In genomic region chr6:148768646-148769270, GRCh38 we compare ENCODE assay signal across 20 cellular contexts.
"Had no signal": no experiment of that assay in that cellular context is flagged by ENCODE, and none has a peak within 500 bp of the region (broad histone marks: within the 10 kb centered on the region; RNA-seq: fewer than 3 reads in every experiment).

No MANE protein-coding gene starts in this region.

- H3K4me3 ChIP-seq: heart left ventricle, lung, ovary, sigmoid colon, tibial nerve, vagina had no signal

- H3K9me3 Mint-ChIP-seq: activated CD4-positive, alpha-beta T cell treated with anti-CD3 and anti-CD28 coated beads, Interleukin-2, amount 10 ng/mL, durations not matched to agents 7 days and 5 days; activated naive CD4-positive, alpha-beta T cell treated with anti-CD3 and anti-CD28 coated beads, Interleukin-2, amount 50 U/mL, for 72 hours; activated T-cell treated with anti-CD3 and anti-CD28 coated beads, Interleukin-2, amount 50 U/mL, for 72 hours; central memory CD8-positive, alpha-beta T cell; naive B cell; stimulated activated naive B cell treated with anti-CD40 and anti-IgM and Interleukin-4, amounts not matched to agents 10 μg/mL and 1 μg/mL and 100 μg/mL, for 72 hours; T-helper 1 cell treated with Interleukin-12 subunit alpha and Interleukin-12 subunit beta and Interleukin-4 antibody, amounts not matched to agents 30 μg/mL and 1 μg/mL, for 36 hours had no signal

- H3K36me3 Mint-ChIP-seq: activated naive CD4-positive, alpha-beta T cell treated with anti-CD3 and anti-CD28 coated beads, Interleukin-2, amount 50 U/mL, for 72 hours; naive B cell; stimulated activated naive B cell treated with anti-CD40 and anti-IgM and Interleukin-4, amounts not matched to agents 10 μg/mL and 1 μg/mL and 100 μg/mL, for 72 hours had no signal

- H3K27me3 Mint-ChIP-seq: central memory CD8-positive, alpha-beta T cell; naive B cell; stimulated activated naive B cell treated with anti-CD40 and anti-IgM and Interleukin-4, amounts not matched to agents 10 μg/mL and 1 μg/mL and 100 μg/mL, for 72 hours had no signal

- H3K4me1 ChIP-seq: foreskin keratinocyte had no signal

- H3K36me3 ChIP-seq: heart left ventricle, ovary, sigmoid colon, tibial nerve, vagina had no signal

- H3K27me3 ChIP-seq: foreskin keratinocyte, heart left ventricle, ovary, sigmoid colon, tibial nerve, vagina had no signal

- H3K9me3 ChIP-seq: ovary, sigmoid colon, tibial nerve, vagina had no signal

- H3K27ac ChIP-seq: foreskin keratinocyte, heart left ventricle, ovary, sigmoid colon, tibial nerve, vagina had no signal

- DNase-seq: activated CD4-positive, alpha-beta T cell treated with anti-CD3 and anti-CD28 coated beads, Interleukin-2, amount 10 ng/mL, durations not matched to agents 7 days and 5 days; activated CD8-positive, alpha-beta memory T cell treated with anti-CD3 and anti-CD28 coated beads, Interleukin-2, amount 50 U/mL, for 48 hours; activated gamma-delta T cell; activated T-cell treated with anti-CD3 and anti-CD28 coated beads, Interleukin-2, amount 50 U/mL, for 72 hours; effector CD8-positive, alpha-beta T cell; foreskin keratinocyte; heart left ventricle; left cardiac atrium; naive B cell; ovary; sigmoid colon; stimulated activated CD4-positive, alpha-beta T cell treated with anti-CD3 and anti-CD28 coated beads, Interleukin-12 subunit alpha, Interleukin-12 subunit beta, amount 100 ng/mL, for 4 hours; stimulated activated CD4-positive, alpha-beta T cell treated with anti-CD3 and anti-CD28 coated beads, Interleukin-2, amount 100 ng/mL, for 48 hours; stimulated activated naive B cell treated with anti-CD40 and anti-IgM and Interleukin-4, amounts not matched to agents 10 μg/mL and 1 μg/mL and 100 μg/mL, for 72 hours had no signal

- H3K4me3 Mint-ChIP-seq: activated CD4-positive, alpha-beta T cell treated with anti-CD3 and anti-CD28 coated beads, Interleukin-2, amount 10 ng/mL, durations not matched to agents 7 days and 5 days; activated T-cell treated with anti-CD3 and anti-CD28 coated beads, Interleukin-2, amount 50 U/mL, for 72 hours; central memory CD8-positive, alpha-beta T cell; stimulated activated naive B cell treated with anti-CD40 and anti-IgM and Interleukin-4, amounts not matched to agents 10 μg/mL and 1 μg/mL and 100 μg/mL, for 72 hours; T-helper 1 cell treated with Interleukin-12 subunit alpha and Interleukin-12 subunit beta and Interleukin-4 antibody, amounts not matched to agents 30 μg/mL and 1 μg/mL, for 36 hours had no signal

- ATAC-seq: activated naive CD4-positive, alpha-beta T cell treated with anti-CD3 and anti-CD28 coated beads, Interleukin-2, amount 50 U/mL, for 72 hours; activated T-cell treated with anti-CD3 and anti-CD28 coated beads, Interleukin-2, amount 50 U/mL, for 72 hours; foreskin keratinocyte; stimulated activated naive B cell treated with anti-CD40 and anti-IgM and Interleukin-4, amounts not matched to agents 10 μg/mL and 1 μg/mL and 100 μg/mL, for 72 hours had no signal

- H3K27ac Mint-ChIP-seq: activated CD4-positive, alpha-beta T cell treated with anti-CD3 and anti-CD28 coated beads, Interleukin-2, amount 10 ng/mL, durations not matched to agents 7 days and 5 days; activated naive CD4-positive, alpha-beta T cell treated with anti-CD3 and anti-CD28 coated beads, Interleukin-2, amount 50 U/mL, for 72 hours; activated T-cell treated with anti-CD3 and anti-CD28 coated beads, Interleukin-2, amount 50 U/mL, for 72 hours; stimulated activated naive B cell treated with anti-CD40 and anti-IgM and Interleukin-4, amounts not matched to agents 10 μg/mL and 1 μg/mL and 100 μg/mL, for 72 hours; T-helper 1 cell treated with Interleukin-12 subunit alpha and Interleukin-12 subunit beta and Interleukin-4 antibody, amounts not matched to agents 30 μg/mL and 1 μg/mL, for 36 hours had no signal
